In the genomic region with DNA sequence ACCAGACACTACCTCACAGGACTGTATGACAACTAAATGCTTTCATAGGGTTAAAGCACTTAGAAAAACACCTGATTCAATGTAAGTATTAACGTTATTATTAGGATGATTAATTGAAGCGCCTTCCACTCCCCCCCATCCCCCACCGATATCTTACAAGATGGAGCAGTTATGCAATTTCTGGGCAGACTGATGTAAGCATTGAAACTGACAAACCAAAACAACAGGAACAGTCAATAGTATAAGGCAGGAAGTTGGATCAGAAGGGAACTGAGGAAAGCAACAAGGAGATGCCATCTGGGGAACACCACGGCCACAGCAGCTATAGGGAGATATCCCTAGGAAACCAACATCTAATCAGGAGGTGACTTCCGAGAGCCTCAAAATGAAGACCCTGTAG, we compare ENCODE assay signal across 14 cellular contexts. TPM values are rescaled to one million over a fixed set of nuclear protein-coding genes. Genes with fewer than 3 reads are reported as not detected.
DNase-seq lines count a peak whose midpoint lies in the region; ATAC-seq and TF ChIP-seq lines count a peak whose summit lies in the region.
"Had no signal": no experiment of that assay in that cellular context is flagged by ENCODE, and none has a peak within 500 bp of the region (broad histone marks: within the 10 kb centered on the region; RNA-seq: fewer than 3 reads in every experiment).

No MANE protein-coding gene starts in this region.

- peak in 6 of 8 donors; percentile 32 to 71 (median 47) for ATAC-seq in heart right ventricle
- no peak for ATAC-seq in effector memory CD8-positive, alpha-beta T cell (replicated peaks)
- peak; percentile 34 for ATAC-seq in upper lobe of right lung
- no peak for ATAC-seq in HG02759 (IDR thresholded peaks at IDR 0.05; ENCODE audit: unreplicated experiment)

- H3K4me1 ChIP-seq in heart right ventricle (peaks cover 0 to 61% (median 0%) of the 10 kb centered on the region in 9 donors), right atrium auricular region (no peaks in the 10 kb centered on the region), upper lobe of right lung (peaks cover 15% of the 10 kb centered on the region)

- H3K36me3 ChIP-seq in heart right ventricle (no peaks in the 10 kb centered on the region), right atrium auricular region (no peaks in the 10 kb centered on the region), upper lobe of right lung (no peaks in the 10 kb centered on the region)

- H3K27ac ChIP-seq in heart right ventricle (peak overlapping the region in 2 of 10 donors; percentile 23 to 88), right atrium auricular region (no peak overlapping the region), upper lobe of right lung (peak overlapping the region; percentile 55)

- no peaks in the 10 kb centered on the region for H3K9me3 Mint-ChIP-seq in effector memory CD8-positive, alpha-beta T cell
- H3K9me3 Mint-ChIP-seq: brain had no signal

- H3K27ac Mint-ChIP-seq in effector memory CD8-positive, alpha-beta T cell: peak overlapping the region; percentile 95 to 97
- H3K27ac Mint-ChIP-seq: brain had no signal

- peaks cover 50 to 77% of the 10 kb centered on the region in 2 donors for H3K4me1 Mint-ChIP-seq in effector memory CD8-positive, alpha-beta T cell (ENCODE audit: low read depth in 2 of 2)

- no peak for DNase-seq in heart right ventricle
- DNase-seq in right atrium auricular region (ENCODE audit: low spot score): no peak
- peak; percentile 35 for DNase-seq in RKO (ENCODE audit: low spot score)
- no peak for DNase-seq in effector memory CD8-positive, alpha-beta T cell
- DNase-seq in upper lobe of right lung: no peak
- DNase-seq in C1 segment of cervical spinal cord (lab: John Stamatoyannopoulos, UW): no peak
- no peak for DNase-seq in EL
- DNase-seq: activated CD4-positive, alpha-beta T cell treated with anti-CD3 and anti-CD28 coated beads, Interleukin-2, amount 50 U/mL, for 4 hours; NCI-H2029 treated with DMSO at 0.1 percent for 48 hours; nucleus accumbens; stimulated activated CD4-positive, alpha-beta T cell treated with anti-CD3 and anti-CD28 coated beads, Interleukin-1b, Interleukin-23, amount 100 ng/mL, for 48 hours had no signal

- TF ChIP-seq CTCF in heart right ventricle (IDR thresholded peaks at IDR 0.05): no peak
- no peak for TF ChIP-seq CTCF in right atrium auricular region (IDR thresholded peaks at IDR 0.05)
- no peak for TF ChIP-seq CTCF in upper lobe of right lung (IDR thresholded peaks at IDR 0.05)

- intact Hi-C loops in heart right ventricle (cut with DNase I): loop anchor here in 1 of 10 donors (10.0 kb wide), 1 partner anchor 117 kb away; no protein-coding TSS in a partner anchor
- intact Hi-C loops in upper lobe of right lung (cut with DNase I): no loop called here

- H3K4me3 Mint-ChIP-seq in effector memory CD8-positive, alpha-beta T cell: peak overlapping the region; percentile 91 to 98
- H3K4me3 Mint-ChIP-seq: brain had no signal

- peaks cover 76% of the 10 kb centered on the region for H3K36me3 Mint-ChIP-seq in effector memory CD8-positive, alpha-beta T cell (ENCODE audit: insufficient read depth)
- H3K36me3 Mint-ChIP-seq: brain had no signal

- H3K27me3 ChIP-seq in heart right ventricle (peaks cover 0 to 13% (median 0%) of the 10 kb centered on the region in 7 donors), right atrium auricular region (no peaks in the 10 kb centered on the region), upper lobe of right lung (no peaks in the 10 kb centered on the region)

- no peaks in the 10 kb centered on the region for H3K27me3 Mint-ChIP-seq in effector memory CD8-positive, alpha-beta T cell

- peak overlapping the region in 2 of 10 donors; percentile 15 to 61 for H3K4me3 ChIP-seq in heart right ventricle
- H3K4me3 ChIP-seq in right atrium auricular region: no peak overlapping the region
- peak overlapping the region; percentile 40 for H3K4me3 ChIP-seq in upper lobe of right lung

- no peaks in the 10 kb centered on the region for H3K9me3 ChIP-seq in heart right ventricle
- H3K9me3 ChIP-seq in right atrium auricular region: no peaks in the 10 kb centered on the region
- H3K9me3 ChIP-seq in upper lobe of right lung: no peaks in the 10 kb centered on the region

- 73 to 81% methylated on average over 5 of the region's 5 CpGs for WGBS in heart right ventricle, 2 donors

RNA-seq across cellular contexts. Expression of a gene that starts 3.8 kb away (rescaled TPM):
- total RNA-seq in heart right ventricle (100 to 1,000 TPM in 1 of 10 donors, 10 to 100 TPM in 4, 1 to 10 TPM in 5; 5.5 to 127 (median 10.8) TPM), right atrium auricular region (10 to 100 TPM in 1 of 2 donors, 1 to 10 TPM in 1; 8.6 to 31.7 TPM), upper lobe of right lung (234 TPM)
- 1 to 10 TPM; 3.2 to 6.7 TPM for polyA plus RNA-seq in heart right ventricle

RNA-seq across cellular contexts. Expression of a gene that starts 33.6 kb away (rescaled TPM):
- total RNA-seq in heart right ventricle (under 1 TPM in 1 of 10 donors, not detected in 9; 0.12 TPM), right atrium auricular region (not detected), upper lobe of right lung (0.29 TPM)
- polyA plus RNA-seq in heart right ventricle: under 1 TPM in 1 of 2 donors, not detected in 1; 0.15 TPM
- polyA plus RNA-seq: BJ had no signal

Comparison
In these comparisons a context has a peak if more than half of its experiments do, and no peak if none do; other contexts are left out.
1. ATAC-seq: peak in heart right ventricle (6 of 8) and upper lobe of right lung (single experiment); none in effector memory CD8-positive, alpha-beta T cell (single experiment) and HG02759 (single experiment).